In genomic region chr20:4174909-4175308, GRCh38 we compare ENCODE assay signal across 20 cellular contexts.
"Had no signal": no experiment of that assay in that cellular context is flagged by ENCODE, and none has a peak within 500 bp of the region (broad histone marks: within the 10 kb centered on the region; RNA-seq: fewer than 3 reads in every experiment).

No MANE protein-coding gene starts in this region.

- H3K27me3 ChIP-seq: esophagus muscularis mucosa, gastrocnemius medialis, pancreas, suprapubic skin, thyroid gland, upper lobe of left lung, uterus had no signal

- H3K36me3 ChIP-seq: thyroid gland, uterus had no signal

- H3K27ac Mint-ChIP-seq: dendritic cell treated with granulocyte-macrophage colony-stimulating factor and Interleukin-4, amounts not matched to agents 40 ng/mL and 50 ng/mL, for 4 days; effector memory CD8-positive, alpha-beta T cell; progenitor cell of endocrine pancreas; stimulated activated effector memory CD8-positive, alpha-beta T cell treated with anti-CD3 and anti-CD28 coated beads, Interleukin-12 subunit alpha, Interleukin-12 subunit beta, amount 100 ng/mL, for 72 hours had no signal

- DNase-seq: effector memory CD8-positive, alpha-beta T cell; gastrocnemius medialis; kidney; mesendoderm; naive thymus-derived CD8-positive, alpha-beta T cell; nucleus accumbens; pancreas; right cardiac atrium; stimulated activated CD4-positive, alpha-beta T cell treated with anti-CD3 and anti-CD28 coated beads, Interleukin-2, amount 100 ng/mL, for 48 hours; stimulated activated naive CD8-positive, alpha-beta T cell treated with anti-CD3 and anti-CD28 coated beads, Interleukin-15, Interleukin-2, amounts not matched to agents 100 U/mL and 50 U/mL, for 24 hours; thyroid gland; upper lobe of left lung; uterus had no signal

- H3K9me3 ChIP-seq: esophagus muscularis mucosa, gastrocnemius medialis, pancreas, suprapubic skin, thyroid gland, uterus had no signal

- H3K4me3 ChIP-seq: esophagus muscularis mucosa, gastrocnemius medialis, pancreas, smooth muscle cell, suprapubic skin, thyroid gland, upper lobe of left lung, uterus had no signal

- H3K4me1 ChIP-seq: uterus had no signal

- H3K27ac ChIP-seq: epithelial cell of prostate, esophagus muscularis mucosa, gastrocnemius medialis, pancreas, suprapubic skin, thyroid gland, upper lobe of left lung, uterus had no signal

- H3K9me3 Mint-ChIP-seq: effector memory CD8-positive, alpha-beta T cell; stimulated activated effector memory CD8-positive, alpha-beta T cell treated with anti-CD3 and anti-CD28 coated beads, Interleukin-12 subunit alpha, Interleukin-12 subunit beta, amount 100 ng/mL, for 72 hours had no signal

- H3K4me3 Mint-ChIP-seq: dendritic cell treated with granulocyte-macrophage colony-stimulating factor and Interleukin-4, amounts not matched to agents 40 ng/mL and 50 ng/mL, for 4 days; effector memory CD8-positive, alpha-beta T cell; stimulated activated effector memory CD8-positive, alpha-beta T cell treated with anti-CD3 and anti-CD28 coated beads, Interleukin-12 subunit alpha, Interleukin-12 subunit beta, amount 100 ng/mL, for 72 hours had no signal

- ATAC-seq: effector memory CD8-positive, alpha-beta T cell; gastrocnemius medialis; naive thymus-derived CD8-positive, alpha-beta T cell; pancreas; right cardiac atrium; stimulated activated effector memory CD8-positive, alpha-beta T cell treated with anti-CD3 and anti-CD28 coated beads, Interleukin-12 subunit alpha, Interleukin-12 subunit beta, amount 100 ng/mL, for 72 hours; stimulated activated naive CD8-positive, alpha-beta T cell treated with anti-CD3 and anti-CD28 coated beads, Interleukin-15, Interleukin-2, amounts not matched to agents 100 U/mL and 50 U/mL, for 24 hours had no signal
